ENCODE assay signal across 1 cellular context in genomic region chr1:109625601-109626560, GRCh38.
TF ChIP-seq lines count a peak whose summit lies in the region.

No MANE protein-coding gene starts in this region.

TF ChIP-seq in GM12878, 131 proteins besides CTCF, POLR2A, EP300 and RAD21:
- no peak for TF ChIP-seq NR2F1 (conservative IDR thresholded peaks at IDR 0.05)
- TF ChIP-seq SMAD1 (IDR thresholded peaks at IDR 0.05; ENCODE audit: low read depth, partially characterized antibody) = no peak
- TF ChIP-seq NFXL1 (IDR thresholded peaks at IDR 0.05; ENCODE audit: borderline replicate concordance) = no peak
- no peak for TF ChIP-seq IKZF1 (conservative IDR thresholded peaks at IDR 0.05)
- no peak for TF ChIP-seq ZBTB40 (IDR thresholded peaks at IDR 0.05; ENCODE audit: borderline replicate concordance)
- TF ChIP-seq MAX (IDR thresholded peaks at IDR 0.05; ENCODE audit: low read depth, low read length) = no peak
- TF ChIP-seq RCOR1 (conservative IDR thresholded peaks at IDR 0.05; ENCODE audit: low read depth, low read length) = no peak
- TF ChIP-seq ZSCAN29 (IDR thresholded peaks at IDR 0.05) = no peak
